Comparison of ENCODE assay signal across 14 cellular contexts in the genomic region with DNA sequence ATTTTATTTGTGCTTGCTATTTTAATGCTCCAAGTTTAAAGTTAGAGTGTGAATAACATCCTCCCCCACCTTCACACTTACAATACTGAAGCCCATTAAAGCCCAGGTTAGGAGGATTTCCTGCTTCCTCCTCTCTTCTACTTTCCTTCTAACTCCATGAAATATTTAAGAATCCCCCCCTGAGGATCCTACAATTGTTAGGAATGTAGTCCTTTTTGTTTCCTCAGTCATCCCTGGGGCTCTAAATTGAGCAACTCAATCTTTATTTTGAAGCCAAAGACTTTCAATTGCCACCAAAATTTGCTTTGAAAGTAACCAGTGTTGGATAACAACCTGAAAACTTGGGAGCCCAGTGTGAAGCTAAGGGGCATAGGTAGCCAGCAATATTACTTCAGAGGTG.
A peak's percentile ranks its signal among the peaks of the same experiment; 100 is the strongest.
DNase-seq lines count a peak whose midpoint lies in the region; ATAC-seq and TF ChIP-seq lines count a peak whose summit lies in the region.
"Had no signal": no experiment of that assay in that cellular context is flagged by ENCODE, and none has a peak within 500 bp of the region (broad histone marks: within the 10 kb centered on the region; RNA-seq: fewer than 3 reads in every experiment).

No MANE protein-coding gene starts in this region.

- no peak overlapping the region for H2BK5ac ChIP-seq in mesendoderm (ENCODE audit: low read length)

- H3K4me3 Mint-ChIP-seq in GM23338, result no peak overlapping the region
- no peak overlapping the region for H3K4me3 Mint-ChIP-seq in endodermal cell
- no peak overlapping the region for H3K4me3 Mint-ChIP-seq in activated naive CD8-positive, alpha-beta T cell treated with anti-CD3 and anti-CD28 coated beads for 36 hours
- H3K4me3 Mint-ChIP-seq: CD4-positive, CD25-positive, alpha-beta regulatory T cell; H9; IgD-negative memory B cell had no signal

- H3K9me3 Mint-ChIP-seq in GM23338, result no peaks in the 10 kb centered on the region
- no peaks in the 10 kb centered on the region for H3K9me3 Mint-ChIP-seq in endodermal cell
- no peaks in the 10 kb centered on the region for H3K9me3 Mint-ChIP-seq in activated naive CD8-positive, alpha-beta T cell treated with anti-CD3 and anti-CD28 coated beads for 36 hours

- no peak overlapping the region for H3K56ac ChIP-seq in mesendoderm (ENCODE audit: low read length)

- no peak overlapping the region for H3K18ac ChIP-seq in mesendoderm (ENCODE audit: low read length)

- H4K20me1 ChIP-seq in GM23338 (replicated peaks; ENCODE audit: insufficient read depth), result no peaks in the 10 kb centered on the region

- H3K9me3 ChIP-seq in NT2/D1 (ENCODE audit: insufficient read depth, low read length) (no peaks in the 10 kb centered on the region), endodermal cell (ENCODE audit: control insufficient read depth, low read length) (no peaks in the 10 kb centered on the region)
- H3K9me3 ChIP-seq: BLaER1 treated with 17β-estradiol and CSF1 and Interleukin-3, amounts not matched to agents 10 nM and 100 nM had no signal

- peak; percentile 69 for ATAC-seq in GM23338

- H2AK5ac ChIP-seq in mesendoderm (ENCODE audit: low read length), result no peak overlapping the region

- peak overlapping the region; percentile 46; the same call in 1 of the 2 replicates for H3K4me2 ChIP-seq in GM23338
- no peak overlapping the region for H3K4me2 ChIP-seq in mesendoderm (ENCODE audit: low read length)
- H3K4me2 ChIP-seq: BLaER1 treated with 17β-estradiol and CSF1 and Interleukin-3, amounts not matched to agents 10 nM and 100 nM had no signal

- H3K27me3 Mint-ChIP-seq in GM23338 (ENCODE audit: insufficient read depth, low read depth, poor library complexity), result no peaks in the 10 kb centered on the region
- no peaks in the 10 kb centered on the region for H3K27me3 Mint-ChIP-seq in endodermal cell (ENCODE audit: insufficient read depth)
- H3K27me3 Mint-ChIP-seq in activated naive CD8-positive, alpha-beta T cell treated with anti-CD3 and anti-CD28 coated beads for 36 hours, result no peaks in the 10 kb centered on the region
- H3K27me3 Mint-ChIP-seq: CD4-positive, CD25-positive, alpha-beta regulatory T cell; IgD-negative memory B cell had no signal

- H3K27me3 ChIP-seq in GM23338 (ENCODE audit: insufficient read depth), result no peaks in the 10 kb centered on the region
- no peaks in the 10 kb centered on the region for H3K27me3 ChIP-seq in NT2/D1 (ENCODE audit: insufficient read depth, insufficient read length)
- no peaks in the 10 kb centered on the region for H3K27me3 ChIP-seq in mesendoderm (ENCODE audit: insufficient read depth, low read length, poor library complexity)
- no peaks in the 10 kb centered on the region for H3K27me3 ChIP-seq in endodermal cell (ENCODE audit: control insufficient read depth, insufficient read depth, low read length, poor library complexity, severe bottlenecking)

- TF ChIP-seq CTCF in GM23338 (conservative IDR thresholded peaks at IDR 0.05; ENCODE audit: low read depth in 2 of 2) (no peak), endodermal cell (conservative IDR thresholded peaks at IDR 0.05) (no peak)

- H3K4me1 ChIP-seq in GM23338 (ENCODE audit: insufficient read depth), result peaks cover 18% of the 10 kb centered on the region; the same call in 1 of the 2 replicates
- H3K4me1 ChIP-seq in NT2/D1 (ENCODE audit: insufficient read depth, insufficient read length), result no peaks in the 10 kb centered on the region
- H3K4me1 ChIP-seq in mesendoderm (ENCODE audit: control insufficient read depth, low read depth, low read length), result no peaks in the 10 kb centered on the region
- no peaks in the 10 kb centered on the region for H3K4me1 ChIP-seq in endodermal cell (ENCODE audit: control insufficient read depth, insufficient read depth, low read length)
- H3K4me1 ChIP-seq: BLaER1 treated with 17β-estradiol and CSF1 and Interleukin-3, amounts not matched to agents 10 nM and 100 nM had no signal

- no peak overlapping the region for H3K23ac ChIP-seq in mesendoderm (ENCODE audit: low read length)

- no peak overlapping the region for H2BK15ac ChIP-seq in mesendoderm (replicated peaks; ENCODE audit: low read depth)

- H3K9me2 ChIP-seq in GM23338 (ENCODE audit: insufficient read depth), result no peaks in the 10 kb centered on the region

- H3K79me2 ChIP-seq in GM23338 (replicated peaks; ENCODE audit: insufficient read depth), result no peaks in the 10 kb centered on the region
- H3K79me2 ChIP-seq in mesendoderm (ENCODE audit: control insufficient read depth, insufficient read depth, low read length), result no peaks in the 10 kb centered on the region

- no peaks in the 10 kb centered on the region for H3K79me1 ChIP-seq in mesendoderm (ENCODE audit: low read length)

- H3K9ac ChIP-seq in NT2/D1 (ENCODE audit: insufficient read length, low read depth), result no peak overlapping the region
- H3K9ac ChIP-seq in mesendoderm (ENCODE audit: low read length), result no peak overlapping the region
- H3K9ac ChIP-seq in endodermal cell (ENCODE audit: extremely low read depth, low read length, poor library complexity, severe bottlenecking), result no peak overlapping the region
- H3K9ac ChIP-seq: BLaER1 treated with 17β-estradiol and CSF1 and Interleukin-3, amounts not matched to agents 10 nM and 100 nM had no signal

- H4K8ac ChIP-seq in mesendoderm (ENCODE audit: low read depth, low read length), result no peak overlapping the region

- H3K27ac Mint-ChIP-seq in GM23338 (peak overlapping the region; percentile 27; the same call in 1 of the 2 replicates), endodermal cell (no peak overlapping the region)
- no peak overlapping the region for H3K27ac Mint-ChIP-seq in activated naive CD8-positive, alpha-beta T cell treated with anti-CD3 and anti-CD28 coated beads for 36 hours
- H3K27ac Mint-ChIP-seq: CD4-positive, CD25-positive, alpha-beta regulatory T cell; IgD-negative memory B cell had no signal

- H3K36me3 ChIP-seq in GM23338 (ENCODE audit: insufficient read depth), result no peaks in the 10 kb centered on the region
- no peaks in the 10 kb centered on the region for H3K36me3 ChIP-seq in NT2/D1 (ENCODE audit: insufficient read depth, insufficient read length, low read length)
- no peaks in the 10 kb centered on the region for H3K36me3 ChIP-seq in mesendoderm (ENCODE audit: control insufficient read depth, insufficient read depth, low read length)
- no peaks in the 10 kb centered on the region for H3K36me3 ChIP-seq in endodermal cell (ENCODE audit: control insufficient read depth, insufficient read depth, low read length)
- H3K36me3 ChIP-seq: BLaER1 treated with 17β-estradiol and CSF1 and Interleukin-3, amounts not matched to agents 10 nM and 100 nM had no signal

- H2BK120ac ChIP-seq in mesendoderm (ENCODE audit: low read depth, low read length), result no peak overlapping the region

- no peak overlapping the region for H4K5ac ChIP-seq in mesendoderm (ENCODE audit: low read length)

- no peak overlapping the region for H2AFZ ChIP-seq in GM23338

- H3K4me3 ChIP-seq in GM23338, result no peak overlapping the region
- H3K4me3 ChIP-seq in NT2/D1 (ENCODE audit: insufficient read length, low read depth), result no peak overlapping the region
- no peak overlapping the region for H3K4me3 ChIP-seq in mesendoderm (ENCODE audit: low read length)
- H3K4me3 ChIP-seq in endodermal cell (ENCODE audit: low read length), result no peak overlapping the region
- H3K4me3 ChIP-seq: BLaER1 treated with 17β-estradiol and CSF1 and Interleukin-3, amounts not matched to agents 10 nM and 100 nM had no signal

- no peak overlapping the region for H3K4ac ChIP-seq in mesendoderm (ENCODE audit: low read depth, low read length)

- H3F3A ChIP-seq in GM23338 (replicated peaks; ENCODE audit: low read depth), result no peaks in the 10 kb centered on the region

- H3K27ac ChIP-seq in GM23338 (ENCODE audit: low read depth), result 0 out of 2 replicates have a peak overlapping the region, but pooled peaks have one; percentile 22
- no peak overlapping the region for H3K27ac ChIP-seq in mesendoderm (ENCODE audit: low read depth, low read length)
- no peak overlapping the region for H3K27ac ChIP-seq in endodermal cell (ENCODE audit: low read depth, low read length)
- H3K27ac ChIP-seq: BLaER1 treated with 17β-estradiol and CSF1 and Interleukin-3, amounts not matched to agents 10 nM and 100 nM had no signal

- DNase-seq in GM23338 (ENCODE audit: low spot score) (peak; percentile 54), NT2/D1 (ENCODE audit: low read depth, low spot score) (peak; percentile 43), iPS DF 19.7 (ENCODE audit: low read depth, low spot score) (peak; percentile 25), mesendoderm (peak; percentile 52), endodermal cell (no peak), T-helper 2 cell (no peak)
- DNase-seq in activated CD4-positive, alpha-beta T cell treated with anti-CD3 and anti-CD28 coated beads, Interleukin-2, amount 50 U/mL, for 4 hours, result no peak
- DNase-seq in activated naive CD8-positive, alpha-beta T cell treated with anti-CD3 and anti-CD28 coated beads for 36 hours, result no peak
- DNase-seq: 8988T; CD4-positive, CD25-positive, alpha-beta regulatory T cell; DMS53; H9 had no signal

- H3K4me1 Mint-ChIP-seq in GM23338, result peaks cover 20% of the 10 kb centered on the region
- peaks cover 10% of the 10 kb centered on the region for H3K4me1 Mint-ChIP-seq in endodermal cell
- H3K4me1 Mint-ChIP-seq in activated naive CD8-positive, alpha-beta T cell treated with anti-CD3 and anti-CD28 coated beads for 36 hours, result no peaks in the 10 kb centered on the region
- H3K4me1 Mint-ChIP-seq: CD4-positive, CD25-positive, alpha-beta regulatory T cell; IgD-negative memory B cell had no signal

- H3K36me3 Mint-ChIP-seq in GM23338 (ENCODE audit: low read depth) (no peaks in the 10 kb centered on the region), endodermal cell (ENCODE audit: low read depth) (no peaks in the 10 kb centered on the region)
- no peaks in the 10 kb centered on the region for H3K36me3 Mint-ChIP-seq in activated naive CD8-positive, alpha-beta T cell treated with anti-CD3 and anti-CD28 coated beads for 36 hours
- H3K36me3 Mint-ChIP-seq: CD4-positive, CD25-positive, alpha-beta regulatory T cell; IgD-negative memory B cell had no signal

TF ChIP-seq in GM23338, 12 proteins besides CTCF, POLR2A, EP300 and RAD21 (continues in another document):
- TF ChIP-seq, protein P1, sequence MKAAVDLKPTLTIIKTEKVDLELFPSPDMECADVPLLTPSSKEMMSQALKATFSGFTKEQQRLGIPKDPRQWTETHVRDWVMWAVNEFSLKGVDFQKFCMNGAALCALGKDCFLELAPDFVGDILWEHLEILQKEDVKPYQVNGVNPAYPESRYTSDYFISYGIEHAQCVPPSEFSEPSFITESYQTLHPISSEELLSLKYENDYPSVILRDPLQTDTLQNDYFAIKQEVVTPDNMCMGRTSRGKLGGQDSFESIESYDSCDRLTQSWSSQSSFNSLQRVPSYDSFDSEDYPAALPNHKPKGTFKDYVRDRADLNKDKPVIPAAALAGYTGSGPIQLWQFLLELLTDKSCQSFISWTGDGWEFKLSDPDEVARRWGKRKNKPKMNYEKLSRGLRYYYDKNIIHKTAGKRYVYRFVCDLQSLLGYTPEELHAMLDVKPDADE (IDR thresholded peaks at IDR 0.05), result no peak
- no peak for TF ChIP-seq EZH2phosphoT487 (IDR thresholded peaks at IDR 0.05; ENCODE audit: unreplicated experiment)
- TF ChIP-seq EZH2 (IDR thresholded peaks at IDR 0.05; ENCODE audit: low read depth, unreplicated experiment), result no peak
- TF ChIP-seq STAT1 (IDR thresholded peaks at IDR 0.05; ENCODE audit: unreplicated experiment), result no peak
- peak; percentile 39; the same call in 1 of the 2 replicates for TF ChIP-seq NANOG (IDR thresholded peaks at IDR 0.05; ENCODE audit: borderline replicate concordance)

Comparison
In these comparisons a context has a peak if more than half of its experiments do, and no peak if none do; other contexts are left out.
1. DNase-seq: peak in GM23338 (single experiment), NT2/D1 (single experiment), iPS DF 19.7 (single experiment) and mesendoderm (single experiment); none in endodermal cell (single experiment), activated CD4-positive, alpha-beta T cell treated with anti-CD3 and anti-CD28 coated beads, Interleukin-2, amount 50 U/mL, for 4 hours (0 of 2), T-helper 2 cell (0 of 5) and activated naive CD8-positive, alpha-beta T cell treated with anti-CD3 and anti-CD28 coated beads for 36 hours (single experiment).